Comparison of ENCODE assay signal across 8 cellular contexts in genomic region chr15:101651753-101652097, GRCh38. TPM values are rescaled to one million over a fixed set of nuclear protein-coding genes. Genes with fewer than 3 reads are reported as not detected.
DNase-seq lines count a peak whose midpoint lies in the region; ATAC-seq and TF ChIP-seq lines count a peak whose summit lies in the region.

No MANE protein-coding gene starts in this region.

- H3K4me1 ChIP-seq in A673 (ENCODE audit: insufficient read depth, low read length, poor library complexity, severe bottlenecking) = peaks cover 35% of the 10 kb centered on the region
- no peaks in the 10 kb centered on the region for H3K4me1 ChIP-seq in endodermal cell (ENCODE audit: control insufficient read depth, insufficient read depth, low read length)
- peaks cover 15 to 28% of the 10 kb centered on the region in 2 donors for H3K4me1 ChIP-seq in muscle layer of duodenum (ENCODE audit: control insufficient read depth in 1 of 2, insufficient read depth in 2 of 2, low read length in 2 of 2)

- 0 to 3% methylated on average over 8 to 28 of the region's 28 CpGs for WGBS in endodermal cell (ENCODE audit: insufficient coverage in 1 of 2, insufficient read length in 1 of 2), 2 experiments

- H3K27me3 ChIP-seq in A673 (replicated peaks; ENCODE audit: insufficient read depth, low read depth, low read length, poor library complexity) = no peaks in the 10 kb centered on the region
- H3K27me3 ChIP-seq in endodermal cell (ENCODE audit: control insufficient read depth, insufficient read depth, low read length, poor library complexity, severe bottlenecking) = no peaks in the 10 kb centered on the region
- no peaks in the 10 kb centered on the region for H3K27me3 ChIP-seq in muscle layer of duodenum (ENCODE audit: low read depth, low read length)

- peak overlapping the region; percentile 91 for H3K27ac Mint-ChIP-seq in endodermal cell

- peaks cover 5% of the 10 kb centered on the region for H3K4me1 Mint-ChIP-seq in endodermal cell

- H3K27me3 Mint-ChIP-seq in endodermal cell (ENCODE audit: insufficient read depth) = no peaks in the 10 kb centered on the region

- H3K9me3 Mint-ChIP-seq in endodermal cell = no peaks in the 10 kb centered on the region

- H3K36me3 ChIP-seq in A673 (ENCODE audit: insufficient read depth, low read length, poor library complexity, severe bottlenecking) (peaks cover 36% of the 10 kb centered on the region), endodermal cell (ENCODE audit: control insufficient read depth, insufficient read depth, low read length) (peaks cover 25% of the 10 kb centered on the region), muscle layer of duodenum (ENCODE audit: control insufficient read depth in 1 of 2, insufficient read depth in 2 of 2, low read length in 2 of 2) (peaks cover 19 to 20% of the 10 kb centered on the region in 2 donors)

- H3K9ac ChIP-seq in endodermal cell (ENCODE audit: extremely low read depth, low read length, poor library complexity, severe bottlenecking) = peak overlapping the region; percentile 81

- peak; percentile 43 for ATAC-seq in GM18868 (IDR thresholded peaks at IDR 0.05; ENCODE audit: unreplicated experiment)
- peak; percentile 40 for ATAC-seq in HG03103 (IDR thresholded peaks at IDR 0.05; ENCODE audit: low read depth, unreplicated experiment)

- POLR2A ChIA-PET in A673 (lab: Charles Lee; ENCODE audit: low non-redundant PET) = no interaction called here

- no TSS peak for BruUV-seq in A673 (replicated peaks; lab: Mats Ljungman, UMichigan)

- peak overlapping the region; percentile 83 for H3K4me3 Mint-ChIP-seq in endodermal cell

- CTCF ChIA-PET in A673 (lab: Charles Lee) = no interaction called here

- intact Hi-C loops in A673 (cut with micrococcal nuclease; ENCODE audit: unreplicated experiment) = no loop called here

- DNase-seq in A673 (ENCODE audit: low spot score) (peak; percentile 13), SK-MEL-5 (ENCODE audit: low read depth, low spot score) (peak; percentile 28), endodermal cell (no peak)
- DNase-seq in stimulated activated CD4-positive, alpha-beta T cell treated with anti-CD3 and anti-CD28 coated beads, Interleukin-12 subunit alpha, Interleukin-12 subunit beta, amount 100 ng/mL, for 4 hours = no peak
- DNase-seq in activated CD4-positive, alpha-beta T cell treated with anti-CD3 and anti-CD28 coated beads, Interleukin-2, amount 50 U/mL, for 4 hours = no peak

- TF ChIP-seq CTCF in A673 (conservative IDR thresholded peaks at IDR 0.05; ENCODE audit: low read depth, low read length) = no peak
- TF ChIP-seq CTCF in endodermal cell (conservative IDR thresholded peaks at IDR 0.05) = no peak

- peak overlapping the region; percentile 94 for H3K27ac ChIP-seq in A673 (ENCODE audit: low read depth, low read length, poor library complexity, severe bottlenecking)
- peak overlapping the region; percentile 84 for H3K27ac ChIP-seq in endodermal cell (ENCODE audit: low read depth, low read length)
- peak overlapping the region; percentile 94 for H3K27ac ChIP-seq in muscle layer of duodenum (ENCODE audit: low read length)

- peaks cover 15% of the 10 kb centered on the region for H3K36me3 Mint-ChIP-seq in endodermal cell (ENCODE audit: low read depth)

- peak overlapping the region; percentile 71 for H3K4me3 ChIP-seq in A673 (ENCODE audit: low read depth, low read length, poor library complexity, severe bottlenecking)
- H3K4me3 ChIP-seq in endodermal cell (ENCODE audit: low read length) = peak overlapping the region; percentile 98
- peak overlapping the region; percentile 89 to 92 for H3K4me3 ChIP-seq in muscle layer of duodenum (ENCODE audit: low read depth in 1 of 2, low read length in 2 of 2)

- in situ Hi-C loops in SK-MEL-5 (cut with HindIII; ENCODE audit: low pct_unique_long_range_greater_than_20kb, low sequenced_read_pairs) = no loop called here

- H3K9me3 ChIP-seq in A673 (ENCODE audit: low read depth, low read length, poor library complexity, severe bottlenecking) (no peaks in the 10 kb centered on the region), endodermal cell (ENCODE audit: control insufficient read depth, low read length) (no peaks in the 10 kb centered on the region), muscle layer of duodenum (ENCODE audit: control insufficient read depth in 1 of 2, low read length in 2 of 2) (no peaks in the 10 kb centered on the region)

RNA-seq across cellular contexts. Expression of gene TM2D3, which starts 0.5 kb away (rescaled TPM):
- total RNA-seq in A673 (2021) (49.4 and 50.7 TPM in 2 replicates), endodermal cell (10 to 100 TPM; 33.4 to 34.0 TPM)
- 48.4 and 53.7 TPM in 2 replicates for total RNA-seq in SK-MEL-5 (2014; rRNA removed; shearing (Covaris generic))
- 35.5 and 45.2 TPM in 2 replicates for polyA plus RNA-seq in SK-MEL-5 (2015; cell fraction: cytosol; rRNA removed)
- 70.0 and 80.9 TPM in 2 replicates for polyA plus RNA-seq in SK-MEL-5 (2015; cell fraction: nucleus; rRNA removed)
- polyA plus RNA-seq in endodermal cell (2013, experiment 1 of 2) = 41.0 TPM
- polyA plus RNA-seq in endodermal cell (2013, experiment 2 of 2) = 29.1 TPM

Comparison
In these comparisons a context has a peak if more than half of its experiments do, and no peak if none do; other contexts are left out.
1. DNase-seq: peak in A673 (single experiment) and SK-MEL-5 (single experiment); none in endodermal cell (single experiment), stimulated activated CD4-positive, alpha-beta T cell treated with anti-CD3 and anti-CD28 coated beads, Interleukin-12 subunit alpha, Interleukin-12 subunit beta, amount 100 ng/mL, for 4 hours (single experiment) and activated CD4-positive, alpha-beta T cell treated with anti-CD3 and anti-CD28 coated beads, Interleukin-2, amount 50 U/mL, for 4 hours (0 of 2).
2. Peak in every context shown above with its lines, with median percentiles within 50 percentile points of each other: H3K27ac ChIP-seq and H3K4me3 ChIP-seq.